ENCODE assay signal across 22 cellular contexts in genomic region chr10:131556061-131556896, GRCh38.
DNase-seq lines count a peak whose midpoint lies in the region; ATAC-seq, FAIRE-seq and TF ChIP-seq lines count a peak whose summit lies in the region.
"Had no signal": no experiment of that assay in that cellular context is flagged by ENCODE, and none has a peak within 500 bp of the region (broad histone marks: within the 10 kb centered on the region; RNA-seq: fewer than 3 reads in every experiment).

No MANE protein-coding gene starts in this region.

- 27% methylated on average over 4 of the region's 17 CpGs for WGBS in right lobe of liver (ENCODE audit: insufficient coverage, low coverage, low lambda C conversion rate, missing lambda C conversion rate)
- WGBS in HepG2 (ENCODE audit: low lambda C conversion rate), result 0% methylated on average over 10 of the region's 17 CpGs
- WGBS in mesenchymal stem cell, result 64% methylated on average over 17 of the region's 17 CpGs

- H3K4me2 ChIP-seq in HepG2 (ENCODE audit: low read depth, low read length), result no peak overlapping the region
- no peak overlapping the region for H3K4me2 ChIP-seq in mesenchymal stem cell (ENCODE audit: low read length, poor library complexity, severe bottlenecking)

- CTCF ChIA-PET in HepG2 (lab: Yijun Ruan, JAX; ENCODE audit: low intra/inter-chr PET ratio, low total read pairs), result no interaction called here

- no peaks in the 10 kb centered on the region for H3K36me3 ChIP-seq in right lobe of liver
- H3K36me3 ChIP-seq in HepG2 (replicated peaks in 1 of 2; ENCODE audit: control insufficient read depth in 1 of 2, insufficient read depth in 2 of 2, low read length in 2 of 2), result no peaks in the 10 kb centered on the region
- H3K36me3 ChIP-seq in mesenchymal stem cell (ENCODE audit: control insufficient read depth in 1 of 2, insufficient read depth in 2 of 2, low read depth in 1 of 2, low read length in 2 of 2), result no peaks in the 10 kb centered on the region
- no peaks in the 10 kb centered on the region for H3K36me3 ChIP-seq in vagina

- no peaks in the 10 kb centered on the region for H4K20me1 ChIP-seq in HepG2 (ENCODE audit: insufficient read depth, low read length)

- DNase-seq in right lobe of liver (peak in 2 of 3 donors; percentile 37), HepG2 (ENCODE audit: low spot score) (no peak), mesenchymal stem cell (no peak), posterior vena cava (ENCODE audit: low spot score) (peak; percentile 78), vagina (ENCODE audit: extremely low spot score in 2 of 2) (peak; percentile 76 to 94)
- DNase-seq: Calu3, DND-41, Kasumi-1, NCI-H1092 treated with DMSO at 0.1 percent for 48 hours, NCI-H1436 treated with DMSO at 0.1 percent for 48 hours, NCI-H187 treated with DMSO at 0.1 percent for 48 hours, NCI-H2107, NCI-H446, NCI-H524 treated with DMSO at 0.1 percent for 48 hours, NCI-H774, SIG-M5 had no signal

- in situ Hi-C loops in HepG2 (cut with HindIII; ENCODE audit: extremely low pct_ligation_motif_present, low pct_unique_long_range_greater_than_20kb), result no loop called here

- H4K91ac ChIP-seq in mesenchymal stem cell (ENCODE audit: low read length), result peak overlapping the region; percentile 52

- no peak overlapping the region for H3K4ac ChIP-seq in mesenchymal stem cell (ENCODE audit: low read depth in 1 of 2, low read length in 2 of 2)

- H2AK5ac ChIP-seq in mesenchymal stem cell (ENCODE audit: low read length, severe bottlenecking), result no peak overlapping the region

- no peak overlapping the region for H2BK5ac ChIP-seq in mesenchymal stem cell (ENCODE audit: low read depth, low read length, poor library complexity, severe bottlenecking)

- no peak overlapping the region for H3K23ac ChIP-seq in mesenchymal stem cell (ENCODE audit: low read length in 2 of 2)

- H3K18ac ChIP-seq in mesenchymal stem cell (ENCODE audit: low read depth in 1 of 2, low read length in 2 of 2), result no peak overlapping the region

- TF ChIP-seq CTCF in right lobe of liver (IDR thresholded peaks at IDR 0.05), result no peak
- no peak for TF ChIP-seq CTCF in HepG2 (CRISPR knock-in tag; IDR thresholded peaks at IDR 0.05)
- no peak for TF ChIP-seq CTCF in vagina (IDR thresholded peaks at IDR 0.05)

- ATAC-seq in right lobe of liver (no peak), HepG2 (no peak), HG03159 (IDR thresholded peaks at IDR 0.05; ENCODE audit: unreplicated experiment) (no peak), GM18858 (IDR thresholded peaks at IDR 0.05; ENCODE audit: unreplicated experiment) (no peak)
- ATAC-seq: K562 had no signal

- intact Hi-C loops in right lobe of liver (cut with DNase I) (no loop called here), HepG2 (cut with micrococcal nuclease; ENCODE audit: unreplicated experiment) (no loop called here), posterior vena cava (cut with DNase I) (no loop called here), vagina (cut with DNase I) (no loop called here)

- H3K4me1 ChIP-seq in right lobe of liver, result no peaks in the 10 kb centered on the region
- H3K4me1 ChIP-seq in HepG2 (ENCODE audit: insufficient read depth, low read length), result no peaks in the 10 kb centered on the region
- no peaks in the 10 kb centered on the region for H3K4me1 ChIP-seq in mesenchymal stem cell (ENCODE audit: control insufficient read depth, insufficient read depth, low read depth, low read length)
- H3K4me1 ChIP-seq in vagina, result no peaks in the 10 kb centered on the region

- no peaks in the 10 kb centered on the region for H3K27me3 ChIP-seq in right lobe of liver
- peaks cover 6 to 48% of the 10 kb centered on the region in 2 experiments for H3K27me3 ChIP-seq in HepG2 (ENCODE audit: control insufficient read depth in 1 of 2, insufficient read depth in 2 of 2, low read length in 2 of 2)
- H3K27me3 ChIP-seq in mesenchymal stem cell (ENCODE audit: control insufficient read depth in 1 of 2, insufficient read depth in 1 of 2, low read length in 2 of 2), result peaks cover 0 to 3% of the 10 kb centered on the region in 2 experiments
- no peaks in the 10 kb centered on the region for H3K27me3 ChIP-seq in vagina

- H2BK120ac ChIP-seq in mesenchymal stem cell (ENCODE audit: low read depth, low read length), result no peak overlapping the region

- H2BK15ac ChIP-seq in mesenchymal stem cell (ENCODE audit: low read depth, poor library complexity, severe bottlenecking), result no peak overlapping the region

- no peaks in the 10 kb centered on the region for H3K79me1 ChIP-seq in mesenchymal stem cell (replicated peaks; ENCODE audit: low read length, poor library complexity, severe bottlenecking)

- TF ChIP-seq POLR2A in right lobe of liver (IDR thresholded peaks at IDR 0.05) (no peak), HepG2 (IDR thresholded peaks at IDR 0.05; ENCODE audit: insufficient read depth in 1 of 2, low read depth in 2 of 2, low read length in 2 of 2) (no peak), vagina (IDR thresholded peaks at IDR 0.05) (no peak)

- TF ChIP-seq EP300 in HepG2 (IDR thresholded peaks at IDR 0.05; ENCODE audit: low read depth in 2 of 2, low read length in 2 of 2) (no peak), HepG2 (CRISPR knock-in tag; IDR thresholded peaks at IDR 0.05; ENCODE audit: borderline replicate concordance) (no peak)

- H3K79me2 ChIP-seq in HepG2 (ENCODE audit: insufficient read depth, low read length), result no peaks in the 10 kb centered on the region

- no peak overlapping the region for H3K4me3 ChIP-seq in right lobe of liver
- H3K4me3 ChIP-seq in HepG2 (replicated peaks in 1 of 3; ENCODE audit: insufficient read depth in 1 of 3, low read depth in 2 of 3, low read length in 3 of 3), result no peak overlapping the region
- peak overlapping the region in 1 of 2 experiments; percentile 9 for H3K4me3 ChIP-seq in mesenchymal stem cell (ENCODE audit: insufficient read depth in 1 of 2, low read depth in 1 of 2, low read length in 2 of 2)
- no peak overlapping the region for H3K4me3 ChIP-seq in vagina
- H3K4me3 ChIP-seq: K562 had no signal

- H3K14ac ChIP-seq in mesenchymal stem cell (ENCODE audit: low read length in 2 of 2), result no peak overlapping the region

- H3K9ac ChIP-seq in HepG2 (ENCODE audit: insufficient read depth, low read depth, low read length) (no peak overlapping the region), mesenchymal stem cell (ENCODE audit: low read length) (no peak overlapping the region)

- H2BK12ac ChIP-seq in mesenchymal stem cell (ENCODE audit: low read length in 2 of 2), result no peak overlapping the region

- H2AFZ ChIP-seq in HepG2 (ENCODE audit: low read length) (no peak overlapping the region), mesenchymal stem cell (ENCODE audit: low read depth, low read length) (no peak overlapping the region)

- FAIRE-seq in HepG2 (lab: Jason Lieb, UNC), result no peak
- FAIRE-seq: GM12892, H54, K562, RCC 7860 had no signal

- no TSS peak for BruUV-seq in HepG2 (replicated peaks; lab: Mats Ljungman, UMichigan)

- POLR2A ChIA-PET in HepG2 (lab: Yijun Ruan, JAX), result no interaction called here

- no peaks in the 10 kb centered on the region for H3K9me3 ChIP-seq in right lobe of liver
- no peaks in the 10 kb centered on the region for H3K9me3 ChIP-seq in HepG2 (ENCODE audit: low read length)
- H3K9me3 ChIP-seq in mesenchymal stem cell (ENCODE audit: control insufficient read depth, low read length), result no peaks in the 10 kb centered on the region
- H3K9me3 ChIP-seq in vagina, result no peaks in the 10 kb centered on the region

- TF ChIP-seq RAD21 in HepG2 (CRISPR knock-in tag; IDR thresholded peaks at IDR 0.05), result no peak

- H4K8ac ChIP-seq in mesenchymal stem cell (ENCODE audit: low read length), result no peak overlapping the region

- H3K27ac ChIP-seq in right lobe of liver (no peak overlapping the region), HepG2 (ENCODE audit: extremely low read length, insufficient read depth, low read length) (no peak overlapping the region), mesenchymal stem cell (ENCODE audit: low read length, poor library complexity, severe bottlenecking) (no peak overlapping the region), vagina (no peak overlapping the region)

TF ChIP-seq in HepG2, 621 proteins besides CTCF, POLR2A, EP300 and RAD21:
- TF ChIP-seq BORCS8-MEF2B (CRISPR knock-in tag; IDR thresholded peaks at IDR 0.05) (no peak), HNF4G (IDR thresholded peaks at IDR 0.05; ENCODE audit: borderline replicate concordance, low read depth, low read length) (no peak), HNF4G (CRISPR knock-in tag; IDR thresholded peaks at IDR 0.05; ENCODE audit: borderline replicate concordance, low read depth) (no peak), NR2C2 (CRISPR knock-in tag; IDR thresholded peaks at IDR 0.05; ENCODE audit: borderline replicate concordance) (no peak), TBX3 (IDR thresholded peaks at IDR 0.05; ENCODE audit: borderline replicate concordance) (no peak)

Comparison
In these comparisons a context has a peak if more than half of its experiments do, and no peak if none do; other contexts are left out.
1. DNase-seq: peak in right lobe of liver (2 of 3), posterior vena cava (single experiment) and vagina (2 of 2); none in HepG2 (single experiment) and mesenchymal stem cell (single experiment).